Comparison of ENCODE assay signal across 15 cellular contexts in genomic region chr21:45336535-45336810, GRCh38. TPM values are rescaled to one million over a fixed set of nuclear protein-coding genes. Genes with fewer than 3 reads are reported as not detected.
DNase-seq lines count a peak whose midpoint lies in the region; ATAC-seq and TF ChIP-seq lines count a peak whose summit lies in the region.
"Had no signal": no experiment of that assay in that cellular context is flagged by ENCODE, and none has a peak within 500 bp of the region (broad histone marks: within the 10 kb centered on the region; RNA-seq: fewer than 3 reads in every experiment).

No MANE protein-coding gene starts in this region.

- 88% methylated on average over 4 of the region's 4 CpGs for WGBS in mesenchymal stem cell
- WGBS in SK-N-SH (ENCODE audit: low lambda C conversion rate) = 100% methylated on average over 4 of the region's 4 CpGs

- H3K4me1 Mint-ChIP-seq in Caco-2 (ENCODE audit: low read depth, unreplicated experiment) (peaks cover 39% of the 10 kb centered on the region), progenitor cell of endocrine pancreas (ENCODE audit: low read depth) (peaks cover 24% of the 10 kb centered on the region)

- H2BK120ac ChIP-seq in mesenchymal stem cell (ENCODE audit: low read depth, low read length) = no peak overlapping the region

- ATAC-seq in Panc1 = no peak

- peak overlapping the region in 1 of 2 experiments; percentile 54 for H3K4ac ChIP-seq in mesenchymal stem cell (ENCODE audit: low read depth in 1 of 2, low read length in 2 of 2)

- H3K14ac ChIP-seq in mesenchymal stem cell (ENCODE audit: low read length in 2 of 2) = peak overlapping the region in 1 of 2 experiments; percentile 23

- H3K9ac ChIP-seq in mesenchymal stem cell (ENCODE audit: low read length) (no peak overlapping the region), SK-N-SH (no peak overlapping the region)

- no peak overlapping the region for H4K91ac ChIP-seq in mesenchymal stem cell (ENCODE audit: low read length)

- no peaks in the 10 kb centered on the region for H3F3A ChIP-seq in SK-N-SH (replicated peaks; ENCODE audit: insufficient read depth)

- TF ChIP-seq EP300 in SK-N-SH (IDR thresholded peaks at IDR 0.05; ENCODE audit: borderline replicate concordance in 1 of 2, low read depth in 1 of 2, low read length in 1 of 2) = no peak

- H2AK5ac ChIP-seq in mesenchymal stem cell (ENCODE audit: low read length, severe bottlenecking) = peak overlapping the region; percentile 93

- H3K27ac Mint-ChIP-seq in Caco-2 (ENCODE audit: unreplicated experiment) = peak overlapping the region; percentile 81
- peak overlapping the region; percentile 33 for H3K27ac Mint-ChIP-seq in progenitor cell of endocrine pancreas

- POLR2A ChIA-PET in Caco-2 (lab: Charles Lee) (no interaction called here), Panc1 (lab: Charles Lee) (no interaction called here), SK-N-SH (lab: Yijun Ruan, JAX) (no interaction called here)

- peaks cover 10% of the 10 kb centered on the region for H3K9me3 Mint-ChIP-seq in Caco-2 (ENCODE audit: unreplicated experiment)
- no peaks in the 10 kb centered on the region for H3K9me3 Mint-ChIP-seq in progenitor cell of endocrine pancreas (ENCODE audit: low read depth)

- CTCF ChIA-PET in Caco-2 (lab: Charles Lee) = interaction anchor here (0.9 to 1.5 kb wide), 3 partner anchors 20 to 44 kb away, joined by 3 to 8 read pairs (median 4); no protein-coding TSS in a partner anchor
- CTCF ChIA-PET in Panc1 (lab: Charles Lee) = no interaction called here
- CTCF ChIA-PET in SK-N-SH (lab: Yijun Ruan, JAX) = interaction anchor here (0.9 to 1.4 kb wide), 3 partner anchors 46 to 104 kb away, joined by 3 read pairs; no protein-coding TSS in a partner anchor

- H2BK15ac ChIP-seq in mesenchymal stem cell (ENCODE audit: low read depth, poor library complexity, severe bottlenecking) = peak overlapping the region; percentile 23

- no peak overlapping the region for H3K4me3 Mint-ChIP-seq in Caco-2 (ENCODE audit: unreplicated experiment)
- H3K4me3 Mint-ChIP-seq in progenitor cell of endocrine pancreas (ENCODE audit: low read depth) = no peak overlapping the region

- H3K36me3 Mint-ChIP-seq in Caco-2 (ENCODE audit: insufficient read depth, unreplicated experiment) (no peaks in the 10 kb centered on the region), progenitor cell of endocrine pancreas (ENCODE audit: insufficient read depth) (no peaks in the 10 kb centered on the region)

- H2BK12ac ChIP-seq in mesenchymal stem cell (ENCODE audit: low read length in 2 of 2) = no peak overlapping the region

- no peak for TF ChIP-seq CTCF in Caco-2 (IDR thresholded peaks at IDR 0.05; ENCODE audit: insufficient read depth in 1 of 2, low read depth in 1 of 2, low read length in 1 of 2, severe bottlenecking in 1 of 2, unreplicated experiment in 1 of 2)
- TF ChIP-seq CTCF in Panc1 (IDR thresholded peaks at IDR 0.05) = no peak
- no peak for TF ChIP-seq CTCF in progenitor cell of endocrine pancreas (IDR thresholded peaks at IDR 0.05; ENCODE audit: unreplicated experiment)
- TF ChIP-seq CTCF in SK-N-SH (IDR thresholded peaks at IDR 0.05) = no peak

- no peaks in the 10 kb centered on the region for H3K79me2 ChIP-seq in SK-N-SH (ENCODE audit: insufficient read depth)

- H3K27me3 Mint-ChIP-seq in Caco-2 (ENCODE audit: insufficient read depth, unreplicated experiment) (no peaks in the 10 kb centered on the region), progenitor cell of endocrine pancreas (peaks cover 16% of the 10 kb centered on the region)

- H3K4me1 ChIP-seq in Caco-2 = peaks cover 51% of the 10 kb centered on the region
- H3K4me1 ChIP-seq in Panc1 (ENCODE audit: control insufficient read depth, insufficient read depth, low read length) = peaks cover 36% of the 10 kb centered on the region
- H3K4me1 ChIP-seq in mesenchymal stem cell (ENCODE audit: control insufficient read depth, insufficient read depth, low read depth, low read length) = peaks cover 44% of the 10 kb centered on the region
- H3K4me1 ChIP-seq in SK-N-SH (ENCODE audit: control insufficient read depth in 1 of 2, insufficient read depth in 2 of 2, low read depth in 1 of 2, low read length in 1 of 2) = peaks cover 0 to 6% of the 10 kb centered on the region in 2 experiments; a peak in 1 of 4 replicates

- no peaks in the 10 kb centered on the region for H4K20me1 ChIP-seq in SK-N-SH (ENCODE audit: insufficient read depth)

- in situ Hi-C loops in Panc1 (cut with HindIII; ENCODE audit: low pct_unique_long_range_greater_than_20kb, low sequenced_read_pairs) = no loop called here

- DNase-seq in Caco-2 (no peak), Panc1 (ENCODE audit: low read depth, low spot score) (no peak), mesenchymal stem cell (no peak), progenitor cell of endocrine pancreas (ENCODE audit: low spot score, unreplicated experiment) (no peak), SK-N-SH (no peak), NCI-H69 (lab: John Stamatoyannopoulos, UW) (no peak)
- no peak for DNase-seq in stimulated activated CD4-positive, alpha-beta T cell treated with anti-CD3 and anti-CD28 coated beads, Interleukin-15, amount 100 ng/mL, for 24 hours
- DNase-seq: DMS153, MG63, NCI-H1092 treated with DMSO at 0.1 percent for 48 hours, NCI-H187, NCI-H446, NCI-H774, SJCRH30 had no signal

- H2AFZ ChIP-seq in mesenchymal stem cell (ENCODE audit: low read depth, low read length) (no peak overlapping the region), SK-N-SH (ENCODE audit: low read depth) (no peak overlapping the region)

- peak overlapping the region in 1 of 2 experiments; percentile 58 for H3K18ac ChIP-seq in mesenchymal stem cell (ENCODE audit: low read depth in 1 of 2, low read length in 2 of 2)

- no peak overlapping the region for H3K23ac ChIP-seq in mesenchymal stem cell (ENCODE audit: low read length in 2 of 2)

- no peaks in the 10 kb centered on the region for H3K79me1 ChIP-seq in mesenchymal stem cell (replicated peaks; ENCODE audit: low read length, poor library complexity, severe bottlenecking)

- H3K27ac ChIP-seq in Panc1 (ENCODE audit: low read length) (peak overlapping the region; percentile 46; the same call in 1 of the 2 replicates), mesenchymal stem cell (ENCODE audit: low read length, poor library complexity, severe bottlenecking) (no peak overlapping the region), SK-N-SH (ENCODE audit: low read depth in 2 of 2, low read length in 1 of 2) (no peak overlapping the region)
- H3K27ac ChIP-seq: Peyer's patch, SJCRH30 had no signal

- H3K4me3 ChIP-seq in Caco-2 (ENCODE audit: low read depth, low read length) (no peak overlapping the region), Panc1 (ENCODE audit: low read depth in 2 of 2, low read length in 2 of 2) (no peak overlapping the region), mesenchymal stem cell (ENCODE audit: insufficient read depth in 1 of 2, low read depth in 1 of 2, low read length in 2 of 2) (no peak overlapping the region), SK-N-SH (ENCODE audit: low read depth in 2 of 2, low read length in 1 of 2) (no peak overlapping the region)
- H3K4me3 ChIP-seq: MG63, Peyer's patch, SJCRH30 had no signal

- TF ChIP-seq RAD21 in SK-N-SH (IDR thresholded peaks at IDR 0.05; ENCODE audit: low read length) = no peak

- no peaks in the 10 kb centered on the region for H3K27me3 ChIP-seq in Caco-2 (replicated peaks; ENCODE audit: control insufficient read depth, insufficient read depth, low read length)
- H3K27me3 ChIP-seq in Panc1 (ENCODE audit: control insufficient read depth, insufficient read depth, low read length) = no peaks in the 10 kb centered on the region
- peaks cover 0 to 25% of the 10 kb centered on the region in 2 experiments for H3K27me3 ChIP-seq in mesenchymal stem cell (ENCODE audit: control insufficient read depth in 1 of 2, insufficient read depth in 1 of 2, low read length in 2 of 2)
- H3K27me3 ChIP-seq in SK-N-SH (ENCODE audit: insufficient read depth) = no peaks in the 10 kb centered on the region
- H3K27me3 ChIP-seq: MG63, Peyer's patch had no signal

- no TSS peak for BruUV-seq in Caco-2 (replicated peaks; lab: Mats Ljungman, UMichigan)
- BruUV-seq in Panc1 (replicated peaks; lab: Mats Ljungman, UMichigan) = no TSS peak

- no peaks in the 10 kb centered on the region for H3K9me2 ChIP-seq in SK-N-SH

- H4K8ac ChIP-seq in mesenchymal stem cell (ENCODE audit: low read length) = no peak overlapping the region

- H3K9me3 ChIP-seq in Caco-2 (no peaks in the 10 kb centered on the region), Panc1 (ENCODE audit: control insufficient read depth, insufficient read depth, low read depth, low read length) (no peaks in the 10 kb centered on the region), mesenchymal stem cell (ENCODE audit: control insufficient read depth, low read length) (no peaks in the 10 kb centered on the region), SK-N-SH (no peaks in the 10 kb centered on the region)
- H3K9me3 ChIP-seq: MG63, Peyer's patch, SJCRH30 had no signal

- no peak overlapping the region for H2BK5ac ChIP-seq in mesenchymal stem cell (ENCODE audit: low read depth, low read length, poor library complexity, severe bottlenecking)

- H3K4me2 ChIP-seq in mesenchymal stem cell (ENCODE audit: low read length, poor library complexity, severe bottlenecking) = no peak overlapping the region
- H3K4me2 ChIP-seq in SK-N-SH = no peak overlapping the region

- no peaks in the 10 kb centered on the region; the same call in 1 of the 2 replicates for H3K36me3 ChIP-seq in Caco-2 (ENCODE audit: control insufficient read depth, insufficient read depth, low read length)
- no peaks in the 10 kb centered on the region for H3K36me3 ChIP-seq in Panc1 (ENCODE audit: control insufficient read depth, insufficient read depth, low read length)
- H3K36me3 ChIP-seq in mesenchymal stem cell (ENCODE audit: control insufficient read depth in 1 of 2, insufficient read depth in 2 of 2, low read depth in 1 of 2, low read length in 2 of 2) = peaks cover 0 to 1% of the 10 kb centered on the region in 2 experiments
- no peaks in the 10 kb centered on the region for H3K36me3 ChIP-seq in SK-N-SH (replicated peaks in 1 of 2; ENCODE audit: control insufficient read depth in 1 of 2, insufficient read depth in 2 of 2, low read length in 1 of 2)
- H3K36me3 ChIP-seq: MG63, Peyer's patch, SJCRH30 had no signal

- intact Hi-C loops in Caco-2 (cut with micrococcal nuclease; ENCODE audit: unreplicated experiment) (loop anchor here (5.0 kb wide), 1 partner anchor 101 kb away; no protein-coding TSS in a partner anchor), Panc1 (cut with micrococcal nuclease; ENCODE audit: unreplicated experiment) (no loop called here)

RNA-seq across cellular contexts. Expression of gene POFUT2, which starts 48.8 kb away (rescaled TPM):
- total RNA-seq in Caco-2 (2022) = 32.0 and 36.5 TPM in 2 replicates
- 59.6 TPM for total RNA-seq in Panc1 (2021; ENCODE audit: unreplicated experiment)
- 68.4 TPM for polyA plus RNA-seq in Panc1 (2012; ENCODE audit: insufficient read length)
- 75.1 TPM for polyA plus RNA-seq in mesenchymal stem cell (2013, experiment 1 of 2)
- polyA plus RNA-seq in mesenchymal stem cell (2013, experiment 2 of 2) = 76.3 TPM
- 47.8 and 51.5 TPM in 2 replicates for total RNA-seq in progenitor cell of endocrine pancreas
- 45.5 and 53.3 TPM in 2 replicates for polyA plus RNA-seq in SK-N-SH (2012; rRNA removed)
- polyA plus RNA-seq in SK-N-SH (2012; cell fraction: cytosol; rRNA removed) = 27.6 and 33.4 TPM in 2 replicates
- 208 and 214 TPM in 2 replicates for polyA plus RNA-seq in SK-N-SH (2012; cell fraction: nucleus; rRNA removed)
